1 cellular context compared by ENCODE assay signal in genomic region chr4:42453612-42454011, GRCh38.
TF ChIP-seq lines count a peak whose summit lies in the region.

No MANE protein-coding gene starts in this region.

TF ChIP-seq in GM12878, 131 proteins besides CTCF, POLR2A, EP300 and RAD21 (continued from another document):
- TF ChIP-seq SIN3A (IDR thresholded peaks at IDR 0.05; ENCODE audit: low read depth, low read length) (no peak), ZNF207 (IDR thresholded peaks at IDR 0.05; ENCODE audit: borderline replicate concordance) (no peak), RUNX3 (IDR thresholded peaks at IDR 0.05; ENCODE audit: low read length) (peak; percentile 24; the same call in 1 of the 2 replicates)
